In genomic region chr16:48126801-48127644, GRCh38 we compare ENCODE assay signal across 10 cellular contexts. TPM values are rescaled to one million over a fixed set of nuclear protein-coding genes. Genes with fewer than 3 reads are reported as not detected.
A peak's percentile ranks its signal among the peaks of the same experiment; 100 is the strongest.
DNase-seq lines count a peak whose midpoint lies in the region; ATAC-seq and TF ChIP-seq lines count a peak whose summit lies in the region.
"Had no signal": no experiment of that assay in that cellular context is flagged by ENCODE, and none has a peak within 500 bp of the region (broad histone marks: within the 10 kb centered on the region; RNA-seq: fewer than 3 reads in every experiment).

No MANE protein-coding gene starts in this region.

- no peak overlapping the region for H3K27ac Mint-ChIP-seq in endodermal cell

- ATAC-seq in HG03432 (IDR thresholded peaks at IDR 0.05; ENCODE audit: unreplicated experiment) (no peak), GM21825 (IDR thresholded peaks at IDR 0.05; ENCODE audit: unreplicated experiment) (no peak), HG03342 (IDR thresholded peaks at IDR 0.05; ENCODE audit: unreplicated experiment) (no peak)

- 84 to 94% methylated on average over 10 to 13 of the region's 13 CpGs for WGBS in endodermal cell (ENCODE audit: insufficient coverage in 1 of 2, insufficient read length in 1 of 2), 2 experiments
- 49% methylated on average over 13 of the region's 13 CpGs for WGBS in prostate gland

- no peaks in the 10 kb centered on the region for H3K36me3 Mint-ChIP-seq in endodermal cell (ENCODE audit: low read depth)

- no peaks in the 10 kb centered on the region for H3K9me3 Mint-ChIP-seq in endodermal cell

- intact Hi-C loops in prostate gland (cut with DNase I), result no loop called here

- peak; percentile 98 for DNase-seq in H4 (ENCODE audit: low spot score)
- peak; percentile 19 for DNase-seq in NCI-H345 treated with DMSO at 0.1 percent for 48 hours (lab: John Stamatoyannopoulos, UW; ENCODE audit: unreplicated experiment)
- peak; percentile 58 for DNase-seq in endodermal cell
- DNase-seq in prostate gland (ENCODE audit: low spot score), result peak; percentile 15
- DNase-seq in erythroblast (lab: John Stamatoyannopoulos, UW), result no peak
- DNase-seq: ovary had no signal

- H3K4me1 Mint-ChIP-seq in endodermal cell, result peaks cover 21% of the 10 kb centered on the region

- H3K4me3 ChIP-seq in endodermal cell (ENCODE audit: low read length) (no peak overlapping the region), prostate gland (no peak overlapping the region)
- H3K4me3 ChIP-seq: ovary had no signal

- no peak overlapping the region for H3K4me3 Mint-ChIP-seq in endodermal cell

- TF ChIP-seq CTCF in endodermal cell (conservative IDR thresholded peaks at IDR 0.05) (no peak), prostate gland (IDR thresholded peaks at IDR 0.05) (no peak)

- H3K27ac ChIP-seq in endodermal cell (ENCODE audit: low read depth, low read length) (no peak overlapping the region), prostate gland (no peak overlapping the region)
- H3K27ac ChIP-seq: ovary had no signal

- H3K36me3 ChIP-seq in endodermal cell (ENCODE audit: control insufficient read depth, insufficient read depth, low read length), result no peaks in the 10 kb centered on the region
- H3K36me3 ChIP-seq in prostate gland, result no peaks in the 10 kb centered on the region
- H3K36me3 ChIP-seq: ovary had no signal

- H3K27me3 ChIP-seq in endodermal cell (ENCODE audit: control insufficient read depth, insufficient read depth, low read length, poor library complexity, severe bottlenecking) (no peaks in the 10 kb centered on the region), prostate gland (replicated peaks; ENCODE audit: insufficient read depth) (no peaks in the 10 kb centered on the region)
- H3K27me3 ChIP-seq: ovary had no signal

- no peak overlapping the region for H3K9ac ChIP-seq in endodermal cell (ENCODE audit: extremely low read depth, low read length, poor library complexity, severe bottlenecking)

- H3K27me3 Mint-ChIP-seq in endodermal cell (ENCODE audit: insufficient read depth), result no peaks in the 10 kb centered on the region

- TF ChIP-seq POLR2A in prostate gland (IDR thresholded peaks at IDR 0.05) (no peak), erythroblast (IDR thresholded peaks at IDR 0.05; ENCODE audit: low read length) (no peak)

- no peaks in the 10 kb centered on the region for H3K9me3 ChIP-seq in endodermal cell (ENCODE audit: control insufficient read depth, low read length)
- no peaks in the 10 kb centered on the region for H3K9me3 ChIP-seq in prostate gland
- H3K9me3 ChIP-seq: ovary had no signal

- H3K4me1 ChIP-seq in endodermal cell (ENCODE audit: control insufficient read depth, insufficient read depth, low read length), result peaks cover 13% of the 10 kb centered on the region
- no peaks in the 10 kb centered on the region for H3K4me1 ChIP-seq in prostate gland (replicated peaks)

RNA-seq across cellular contexts. Expression of gene ABCC12, which starts 28.8 kb away (rescaled TPM):
- not detected in 2 replicates for total RNA-seq in H4 (2014; rRNA removed; shearing (Covaris generic))
- 1 to 10 TPM in 1 of 2 donors, under 1 TPM in 1; 0.35 to 1.2 TPM for total RNA-seq in endodermal cell
- polyA plus RNA-seq in endodermal cell (2013, experiment 1 of 2), result not detected
- polyA plus RNA-seq in endodermal cell (2013, experiment 2 of 2), result not detected
- total RNA-seq in prostate gland, result 1 to 10 TPM in 1 of 2 donors, not detected in 1; 2.2 TPM
- total RNA-seq: aorta had no signal

Comparison
In these comparisons a context has a peak if more than half of its experiments do, and no peak if none do; other contexts are left out.
1. DNase-seq: peak in H4 (single experiment), NCI-H345 treated with DMSO at 0.1 percent for 48 hours (single experiment), endodermal cell (single experiment) and prostate gland (single experiment); none in erythroblast (0 of 2).